Comparison of ENCODE assay signal across 1 cellular context in the genomic region with DNA sequence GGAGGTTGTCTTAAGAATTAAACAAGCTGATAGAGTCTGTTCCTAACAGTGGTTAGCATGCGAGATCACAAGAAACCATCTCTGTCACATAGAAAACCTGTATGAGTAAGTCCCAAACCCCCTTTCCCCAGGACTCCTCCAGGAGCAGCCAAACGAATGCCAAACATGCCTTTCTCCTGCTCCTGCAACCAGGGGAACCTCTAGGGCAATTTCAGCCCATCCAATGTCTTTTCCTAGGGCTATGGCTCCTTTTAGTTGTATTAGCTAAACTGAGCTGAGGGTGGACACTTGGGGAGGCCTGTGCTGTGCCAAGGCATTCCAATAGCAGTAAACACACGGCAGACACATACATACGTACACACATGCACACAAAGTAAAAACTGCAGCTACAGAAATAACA.
TF ChIP-seq lines count a peak whose summit lies in the region.

No MANE protein-coding gene starts in this region.

TF ChIP-seq in GM12878, 131 proteins besides CTCF, POLR2A, EP300 and RAD21:
- TF ChIP-seq NFYA (IDR thresholded peaks at IDR 0.05; ENCODE audit: borderline replicate concordance, low read depth, low read length): no peak
- no peak for TF ChIP-seq ZNF217 (IDR thresholded peaks at IDR 0.05)
- no peak for TF ChIP-seq YBX1 (IDR thresholded peaks at IDR 0.05)
- TF ChIP-seq REST (IDR thresholded peaks at IDR 0.05; ENCODE audit: low read depth, low read length): no peak
- TF ChIP-seq MTA3 (IDR thresholded peaks at IDR 0.05; ENCODE audit: borderline replicate concordance, low read length): no peak
- no peak for TF ChIP-seq PAX8 (IDR thresholded peaks at IDR 0.05)
- TF ChIP-seq, protein P1, sequence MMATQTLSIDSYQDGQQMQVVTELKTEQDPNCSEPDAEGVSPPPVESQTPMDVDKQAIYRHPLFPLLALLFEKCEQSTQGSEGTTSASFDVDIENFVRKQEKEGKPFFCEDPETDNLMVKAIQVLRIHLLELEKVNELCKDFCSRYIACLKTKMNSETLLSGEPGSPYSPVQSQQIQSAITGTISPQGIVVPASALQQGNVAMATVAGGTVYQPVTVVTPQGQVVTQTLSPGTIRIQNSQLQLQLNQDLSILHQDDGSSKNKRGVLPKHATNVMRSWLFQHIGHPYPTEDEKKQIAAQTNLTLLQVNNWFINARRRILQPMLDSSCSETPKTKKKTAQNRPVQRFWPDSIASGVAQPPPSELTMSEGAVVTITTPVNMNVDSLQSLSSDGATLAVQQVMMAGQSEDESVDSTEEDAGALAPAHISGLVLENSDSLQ (IDR thresholded peaks at IDR 0.05): no peak
- TF ChIP-seq DPF2 (IDR thresholded peaks at IDR 0.05): no peak
- no peak for TF ChIP-seq TARDBP (IDR thresholded peaks at IDR 0.05; ENCODE audit: borderline replicate concordance)
- no peak for TF ChIP-seq TCF7 (IDR thresholded peaks at IDR 0.05; ENCODE audit: borderline replicate concordance)
- no peak for TF ChIP-seq HSF1 (IDR thresholded peaks at IDR 0.05; ENCODE audit: low read depth, low read length)
TF ChIP-seq in GM12878: peak in this region for 0.
